ENCODE assay signal across 14 cellular contexts in genomic region chr17:41060052-41060604, GRCh38. TPM values are rescaled to one million over a fixed set of nuclear protein-coding genes. Genes with fewer than 3 reads are reported as not detected.
DNase-seq lines count a peak whose midpoint lies in the region; ATAC-seq and TF ChIP-seq lines count a peak whose summit lies in the region.
"Had no signal": no experiment of that assay in that cellular context is flagged by ENCODE, and none has a peak within 500 bp of the region (broad histone marks: within the 10 kb centered on the region; RNA-seq: fewer than 3 reads in every experiment).

TSS of gene KRTAP2-3 (minus strand) at chr17:41060114. CDS start at chr17:41060050, 64 bp downstream.

- peak within 1 kb of the TSS; percentile 100 for H2BK20ac ChIP-seq in IMR-90 (ENCODE audit: low read depth, low read length)

- no TSS peak for BruUV-seq in IMR-90 (replicated peaks; lab: Mats Ljungman, UMichigan)

- H3K36me3 ChIP-seq in IMR-90 (ENCODE audit: control insufficient read depth, insufficient read depth, low read length) (no peaks in the 10 kb centered on the region), BE2C (no peaks in the 10 kb centered on the region)

- peaks cover 4% of the 10 kb centered on the region for H3K4me1 Mint-ChIP-seq in T-helper 17 cell
- H3K4me1 Mint-ChIP-seq in stimulated activated naive B cell treated with anti-CD40 and anti-IgM and Interleukin-4, amounts not matched to agents 10 μg/mL and 1 μg/mL and 100 μg/mL, for 72 hours, result peaks cover 2 to 5% of the 10 kb centered on the region in 2 donors
- no peaks in the 10 kb centered on the region for H3K4me1 Mint-ChIP-seq in activated CD8-positive, alpha-beta memory T cell treated with anti-CD3 and anti-CD28 coated beads, Interleukin-2, amount 10 ng/mL, durations not matched to agents 7 days and 5 days
- H3K4me1 Mint-ChIP-seq: immature natural killer cell had no signal

- no peak within 1 kb of the TSS for H2AFZ ChIP-seq in IMR-90 (replicated peaks; ENCODE audit: low read length, poor library complexity)

- peak within 1 kb of the TSS; percentile 99 for H2BK120ac ChIP-seq in IMR-90 (ENCODE audit: low read depth, low read length)

- 52% methylated on average over 3 of the region's 6 CpGs; no CpG with 5 or more reads in 1 of the 2 experiments for WGBS in IMR-90 (ENCODE audit: extremely low coverage in 2 of 2, insufficient read length in 1 of 2), 2 experiments

- no peak within 1 kb of the TSS for H3K4me3 ChIP-seq in IMR-90 (ENCODE audit: insufficient read depth, low read depth, low read length)
- no peak within 1 kb of the TSS for H3K4me3 ChIP-seq in BE2C (ENCODE audit: low read depth, low read length)

- H2AK9ac ChIP-seq in IMR-90 (replicated peaks; ENCODE audit: low read depth, low read length, poor library complexity), result peak within 1 kb of the TSS; percentile 18

- H3K56ac ChIP-seq in IMR-90 (ENCODE audit: extremely low read depth, insufficient read depth, low read length), result peak within 1 kb of the TSS; percentile 86

- peak within 1 kb of the TSS; percentile 96 for H3K14ac ChIP-seq in IMR-90 (replicated peaks; ENCODE audit: low read depth, low read length)

- H2BK15ac ChIP-seq in IMR-90 (ENCODE audit: low read depth, low read length), result peak within 1 kb of the TSS; percentile 53; the same call in 2 of the 3 replicates

- H2BK5ac ChIP-seq in IMR-90 (ENCODE audit: low read depth, low read length, poor library complexity, severe bottlenecking), result peak within 1 kb of the TSS; percentile 98

- H3K9me3 Mint-ChIP-seq in stimulated activated naive B cell treated with anti-CD40 and anti-IgM and Interleukin-4, amounts not matched to agents 10 μg/mL and 1 μg/mL and 100 μg/mL, for 72 hours, result peaks cover 3% of the 10 kb centered on the region in 2 donors
- H3K9me3 Mint-ChIP-seq in activated CD8-positive, alpha-beta memory T cell treated with anti-CD3 and anti-CD28 coated beads, Interleukin-2, amount 10 ng/mL, durations not matched to agents 7 days and 5 days (ENCODE audit: low read depth), result peaks cover 3% of the 10 kb centered on the region

- peak within 1 kb of the TSS; percentile 72 for H3K4me2 ChIP-seq in IMR-90 (ENCODE audit: low read depth, low read length)

- H3K4me1 ChIP-seq in IMR-90 (ENCODE audit: control insufficient read depth, insufficient read depth, low read length) (peaks cover 16% of the 10 kb centered on the region), BE2C (no peaks in the 10 kb centered on the region)

- no peak for TF ChIP-seq POLR2A in IMR-90 (IDR thresholded peaks at IDR 0.05; ENCODE audit: low read depth, low read length)

- H3K9me3 ChIP-seq in IMR-90 (ENCODE audit: control insufficient read depth, insufficient read depth, low read length), result no peaks in the 10 kb centered on the region
- H3K9me3 ChIP-seq in BE2C, result no peaks in the 10 kb centered on the region
- H3K9me3 ChIP-seq in T-helper 17 cell (ENCODE audit: control insufficient read depth, low read length, poor library complexity, severe bottlenecking), result no peaks in the 10 kb centered on the region

- TF ChIP-seq CTCF in IMR-90 (conservative IDR thresholded peaks at IDR 0.05; ENCODE audit: low read depth, low read length) (no peak), BE2C (IDR thresholded peaks at IDR 0.05; ENCODE audit: low read depth, low read length) (no peak)

- peaks cover 3% of the 10 kb centered on the region for H3K36me3 Mint-ChIP-seq in T-helper 17 cell (ENCODE audit: low read depth)
- no peaks in the 10 kb centered on the region for H3K36me3 Mint-ChIP-seq in stimulated activated naive B cell treated with anti-CD40 and anti-IgM and Interleukin-4, amounts not matched to agents 10 μg/mL and 1 μg/mL and 100 μg/mL, for 72 hours
- no peaks in the 10 kb centered on the region for H3K36me3 Mint-ChIP-seq in activated CD8-positive, alpha-beta memory T cell treated with anti-CD3 and anti-CD28 coated beads, Interleukin-2, amount 10 ng/mL, durations not matched to agents 7 days and 5 days
- H3K36me3 Mint-ChIP-seq: immature natural killer cell had no signal

- H3K27ac Mint-ChIP-seq in T-helper 17 cell, result no peak within 1 kb of the TSS
- no peak within 1 kb of the TSS for H3K27ac Mint-ChIP-seq in stimulated activated naive B cell treated with anti-CD40 and anti-IgM and Interleukin-4, amounts not matched to agents 10 μg/mL and 1 μg/mL and 100 μg/mL, for 72 hours
- H3K27ac Mint-ChIP-seq in activated CD8-positive, alpha-beta memory T cell treated with anti-CD3 and anti-CD28 coated beads, Interleukin-2, amount 10 ng/mL, durations not matched to agents 7 days and 5 days, result no peak within 1 kb of the TSS
- H3K27ac Mint-ChIP-seq: activated T-helper 2 cell treated with anti-CD3 and anti-CD28 coated beads, Interferon-gamma antibody, Interleukin-2, Interleukin-4, amounts not matched to agents 10 μg/mL and 5 μg/mL and 100 μg/mL, durations not matched to agents 14 hours and 24 hours and 36 hours; immature natural killer cell had no signal

- peak within 1 kb of the TSS; percentile 98 for H3K4ac ChIP-seq in IMR-90 (ENCODE audit: low read depth, low read length)

- TF ChIP-seq RAD21 in IMR-90 (IDR thresholded peaks at IDR 0.05; ENCODE audit: low read length), result no peak

- dilution Hi-C loops in IMR-90 (cut with HindIII; ENCODE audit: low sequenced_read_pairs, unreplicated experiment), result no loop called here

- intact Hi-C loops in IMR-90 (cut with micrococcal nuclease), result loop anchor here (2.0 to 5.0 kb wide), 5 partner anchors 151 to 587 kb away; no protein-coding TSS in a partner anchor

- H3K18ac ChIP-seq in IMR-90 (ENCODE audit: low read depth, low read length), result peak within 1 kb of the TSS; percentile 99

- ATAC-seq in IMR-90 (ENCODE audit: low read depth), result peak; percentile 44
- ATAC-seq in T-helper 17 cell, result no peak
- no peak for ATAC-seq in stimulated activated naive B cell treated with anti-CD40 and anti-IgM and Interleukin-4, amounts not matched to agents 10 μg/mL and 1 μg/mL and 100 μg/mL, for 72 hours (replicated peaks)
- no peak for ATAC-seq in activated CD8-positive, alpha-beta memory T cell treated with anti-CD3 and anti-CD28 coated beads, Interleukin-2, amount 10 ng/mL, durations not matched to agents 7 days and 5 days

- H3K79me1 ChIP-seq in IMR-90 (ENCODE audit: low read depth in 1 of 2, low read length in 2 of 2), result no peaks in the 10 kb centered on the region

- peak within 1 kb of the TSS; percentile 93 for H2AK5ac ChIP-seq in IMR-90 (ENCODE audit: low read depth, low read length)

- peaks cover 2% of the 10 kb centered on the region; the same call in 1 of the 2 replicates for H3K9me1 ChIP-seq in IMR-90 (ENCODE audit: insufficient read depth, low read length)

- H3K4me3 Mint-ChIP-seq in T-helper 17 cell, result no peak within 1 kb of the TSS
- no peak within 1 kb of the TSS for H3K4me3 Mint-ChIP-seq in stimulated activated naive B cell treated with anti-CD40 and anti-IgM and Interleukin-4, amounts not matched to agents 10 μg/mL and 1 μg/mL and 100 μg/mL, for 72 hours
- no peak within 1 kb of the TSS for H3K4me3 Mint-ChIP-seq in activated CD8-positive, alpha-beta memory T cell treated with anti-CD3 and anti-CD28 coated beads, Interleukin-2, amount 10 ng/mL, durations not matched to agents 7 days and 5 days
- H3K4me3 Mint-ChIP-seq: immature natural killer cell had no signal

- H3K27me3 Mint-ChIP-seq in T-helper 17 cell, result peaks cover 42% of the 10 kb centered on the region
- H3K27me3 Mint-ChIP-seq in stimulated activated naive B cell treated with anti-CD40 and anti-IgM and Interleukin-4, amounts not matched to agents 10 μg/mL and 1 μg/mL and 100 μg/mL, for 72 hours, result peaks cover 23 to 25% of the 10 kb centered on the region in 2 donors
- peaks cover 51% of the 10 kb centered on the region for H3K27me3 Mint-ChIP-seq in activated CD8-positive, alpha-beta memory T cell treated with anti-CD3 and anti-CD28 coated beads, Interleukin-2, amount 10 ng/mL, durations not matched to agents 7 days and 5 days

- DNase-seq in AG08396 (ENCODE audit: low spot score), result peak; percentile 85
- peak; percentile 97 for DNase-seq in IMR-90
- DNase-seq in astrocyte of the hippocampus (ENCODE audit: low read depth, low spot score), result peak; percentile 94
- peak; percentile 100 for DNase-seq in kidney tubule cell (ENCODE audit: low spot score)
- DNase-seq in BE2C, result no peak
- no peak for DNase-seq in T-helper 17 cell
- DNase-seq in stimulated activated naive B cell treated with anti-CD40 and anti-IgM and Interleukin-4, amounts not matched to agents 10 μg/mL and 1 μg/mL and 100 μg/mL, for 72 hours, result no peak
- no peak for DNase-seq in activated CD8-positive, alpha-beta memory T cell treated with anti-CD3 and anti-CD28 coated beads, Interleukin-2, amount 10 ng/mL, durations not matched to agents 7 days and 5 days
- DNase-seq: C1 segment of cervical spinal cord, immature natural killer cell, MM.1S had no signal

- in situ Hi-C loops in IMR-90 (cut with MboI; ENCODE audit: low sequenced_read_pairs), result no loop called here

- H4K5ac ChIP-seq in IMR-90 (ENCODE audit: low read depth, low read length), result peak within 1 kb of the TSS; percentile 97

- peak within 1 kb of the TSS; percentile 97 for H3K23ac ChIP-seq in IMR-90 (ENCODE audit: low read depth, low read length)

- peak within 1 kb of the TSS; percentile 92 for H4K91ac ChIP-seq in IMR-90 (ENCODE audit: insufficient read depth, low read depth, low read length)

- peak within 1 kb of the TSS; percentile 55; the same call in 1 of the 2 replicates for H3K9ac ChIP-seq in IMR-90 (ENCODE audit: low read depth, low read length)

- peak within 1 kb of the TSS; percentile 95 to 99 for H4K8ac ChIP-seq in IMR-90 (ENCODE audit: low read depth in 2 of 2, low read length in 2 of 2)

- POLR2A ChIA-PET in IMR-90 (lab: Charles Lee; ENCODE audit: unreplicated experiment), result interaction anchor here (3.0 kb wide), 1 partner anchor 151 kb away, joined by 12 read pairs; no protein-coding TSS in a partner anchor

- CTCF ChIA-PET in IMR-90 (lab: Yijun Ruan, JAX), result interaction anchor here (1.1 to 2.1 kb wide), 2 partner anchors 21 to 262 kb away, joined by 3 to 7 read pairs; no protein-coding TSS in a partner anchor
- CTCF ChIA-PET in activated CD8-positive, alpha-beta memory T cell treated with anti-CD3 and anti-CD28 coated beads, Interleukin-2, amount 10 ng/mL, durations not matched to agents 7 days and 5 days (lab: Charles Lee), result no interaction called here

- no peaks in the 10 kb centered on the region for H3K27me3 ChIP-seq in IMR-90 (ENCODE audit: control insufficient read depth, insufficient read depth, low read length)
- no peaks in the 10 kb centered on the region; the same call in 1 of the 2 replicates for H3K27me3 ChIP-seq in BE2C

- H3K27ac ChIP-seq in IMR-90 (ENCODE audit: insufficient read depth, low read length), result peak within 1 kb of the TSS; percentile 94
- H3K27ac ChIP-seq: VCaP had no signal

- H4K20me1 ChIP-seq in IMR-90 (ENCODE audit: insufficient read depth, low read length), result no peaks in the 10 kb centered on the region

TF ChIP-seq in IMR-90, 13 proteins besides CTCF, POLR2A, EP300 and RAD21 (continues in another document):
- peak; percentile 86 for TF ChIP-seq FOS (IDR thresholded peaks at IDR 0.05; ENCODE audit: low read depth, low read length)

RNA-seq across cellular contexts. Expression of gene KRTAP2-3, which starts in this region (rescaled TPM):
- total RNA-seq in IMR-90 (2012; rRNA removed) (1.4 TPM in 2 replicates), T-helper 17 cell (not detected)
- 35.2 and 35.6 TPM in 2 replicates for polyA plus RNA-seq in IMR-90 (2012; rRNA removed)
- polyA plus RNA-seq in IMR-90 (2012; cell fraction: cytosol; rRNA removed), result 39.0 and 43.5 TPM in 2 replicates
- polyA plus RNA-seq in IMR-90 (2012; cell fraction: nucleus; rRNA removed; ENCODE audit: low replicate concordance), result 7.0 and 32.7 TPM in 2 replicates
- polyA plus RNA-seq in BE2C (2012; ENCODE audit: insufficient read depth, insufficient read length, low read depth), result not detected
- total RNA-seq in activated CD8-positive, alpha-beta memory T cell treated with anti-CD3 and anti-CD28 coated beads, Interleukin-2, amount 10 ng/mL, durations not matched to agents 7 days and 5 days, result not detected
- total RNA-seq: activated T-helper 2 cell treated with anti-CD3 and anti-CD28 coated beads, Interferon-gamma antibody, Interleukin-2, Interleukin-4, amounts not matched to agents 10 μg/mL and 5 μg/mL and 100 μg/mL, durations not matched to agents 14 hours and 24 hours and 36 hours; posterior vena cava had no signal
- polyA plus RNA-seq: immature natural killer cell had no signal

Comparison
In these comparisons a context has a peak if more than half of its experiments do, and no peak if none do; other contexts are left out.
1. DNase-seq: peak in AG08396 (single experiment), IMR-90 (single experiment), astrocyte of the hippocampus (single experiment) and kidney tubule cell (single experiment); none in BE2C (single experiment), T-helper 17 cell (0 of 3), stimulated activated naive B cell treated with anti-CD40 and anti-IgM and Interleukin-4, amounts not matched to agents 10 μg/mL and 1 μg/mL and 100 μg/mL, for 72 hours (single experiment) and activated CD8-positive, alpha-beta memory T cell treated with anti-CD3 and anti-CD28 coated beads, Interleukin-2, amount 10 ng/mL, durations not matched to agents 7 days and 5 days (single experiment).